Comparison of ENCODE assay signal across 32 cellular contexts in genomic region chr6:89917216-89917615, GRCh38. TPM values are rescaled to one million over a fixed set of nuclear protein-coding genes. Genes with fewer than 3 reads are reported as not detected.
"Had no signal": no experiment of that assay in that cellular context is flagged by ENCODE, and none has a peak within 500 bp of the region (broad histone marks: within the 10 kb centered on the region; RNA-seq: fewer than 3 reads in every experiment).

No MANE protein-coding gene starts in this region.

- FAIRE-seq: endometrium, islet of Langerhans, keratinocyte had no signal

- DNase-seq: colonic mucosa; cortex of kidney; effector CD8-positive, alpha-beta T cell; effector memory CD8-positive, alpha-beta T cell; endodermal cell; erythroblast; esophagus squamous epithelium; foreskin fibroblast; foreskin melanocyte; gastrocnemius medialis; glutamatergic neuron; heart right ventricle; hippocampal formation; left cardiac atrium; left lung; left ventricle myocardium superior; mammary epithelial cell; mucosa of descending colon; naive B cell had no signal

- H3K9me3 ChIP-seq: colonic mucosa, gastrocnemius medialis had no signal

- H3K4me1 ChIP-seq: colonic mucosa, esophagus squamous epithelium, gastrocnemius medialis, heart right ventricle, left lung had no signal

- ATAC-seq: effector memory CD8-positive, alpha-beta T cell; gastrocnemius medialis; heart right ventricle; left cardiac atrium; left lung; left ventricle myocardium superior; mucosa of descending colon had no signal

- H3K27me3 ChIP-seq: colonic mucosa, gastrocnemius medialis, left lung had no signal

- H3K36me3 ChIP-seq: colonic mucosa, esophagus squamous epithelium, gastrocnemius medialis, heart right ventricle, left lung had no signal

- H3K27ac ChIP-seq: colonic mucosa, epithelial cell of prostate, esophagus squamous epithelium, gastrocnemius medialis, heart right ventricle, left lung had no signal

- H3K4me3 ChIP-seq: colonic mucosa, esophagus squamous epithelium, gastrocnemius medialis, heart right ventricle, left lung, lung, mucosa of descending colon had no signal

RNA-seq across cellular contexts. Expression of gene GJA10, which starts 22.9 kb away (rescaled TPM):
- total RNA-seq: chondrocyte, colonic mucosa, dermis microvascular lymphatic vessel endothelial cell, esophagus squamous epithelium, gastrocnemius medialis, glomerular endothelial cell, heart right ventricle, kidney epithelial cell, left cardiac atrium, left lung, left ventricle myocardium superior, lower leg skin, lung, mammary epithelial cell, mesenteric fat pad, mesothelial cell of epicardium, mucosa of descending colon, myocyte had no signal
- polyA plus RNA-seq: heart right ventricle, keratinocyte, lung, mammary epithelial cell had no signal
